Comparison of ENCODE assay signal across 9 cellular contexts in the genomic region with DNA sequence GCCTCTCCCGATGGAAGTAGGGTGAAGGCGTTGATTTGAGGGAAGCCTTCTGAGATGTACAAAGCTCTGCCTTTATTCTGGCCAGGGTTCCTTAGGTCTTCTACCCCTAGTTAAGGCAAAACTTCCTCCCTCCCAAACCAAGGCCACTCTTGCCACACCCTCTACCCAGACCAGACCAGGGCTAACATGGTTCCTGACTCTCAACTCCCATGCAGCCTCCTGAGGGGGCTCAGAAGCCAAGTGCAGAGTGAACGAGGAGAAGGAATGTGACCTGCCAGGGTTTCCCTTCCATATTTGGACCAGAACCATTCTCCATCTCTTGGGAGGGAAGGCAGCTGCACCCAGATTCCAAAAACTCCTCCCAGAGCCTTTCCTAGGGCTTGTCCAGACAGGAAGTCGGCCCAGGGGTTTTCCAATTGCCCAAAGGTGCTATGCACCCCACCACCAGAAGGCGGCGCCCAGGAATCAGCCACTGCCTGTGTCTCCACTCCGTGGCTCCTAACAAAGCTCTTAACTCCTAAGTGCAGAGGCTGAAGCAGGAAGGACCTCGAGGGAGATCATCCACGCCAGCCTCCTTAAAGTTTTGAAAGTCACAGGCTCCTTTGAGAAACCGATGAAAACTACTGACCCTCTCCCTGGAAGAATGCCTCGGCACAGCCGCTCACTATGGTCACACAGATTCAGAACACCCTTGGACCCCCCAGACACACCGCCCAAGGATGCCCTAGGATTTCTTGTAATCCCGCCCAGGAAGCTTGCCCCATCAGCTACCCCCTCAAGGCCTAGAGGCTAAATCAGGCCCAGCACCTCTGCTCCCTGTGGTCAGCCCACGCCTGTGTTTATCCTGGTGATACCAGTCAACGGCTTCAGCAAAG.
A peak's percentile ranks its signal among the peaks of the same experiment; 100 is the strongest.
DNase-seq lines count a peak whose midpoint lies in the region; ATAC-seq and TF ChIP-seq lines count a peak whose summit lies in the region.
"Had no signal": no experiment of that assay in that cellular context is flagged by ENCODE, and none has a peak within 500 bp of the region (broad histone marks: within the 10 kb centered on the region; RNA-seq: fewer than 3 reads in every experiment).

No MANE protein-coding gene starts in this region.

- ATAC-seq in activated T-cell treated with anti-CD3 and anti-CD28 coated beads, Interleukin-2, amount 50 U/mL, for 72 hours (replicated peaks in 1 of 2), result peak; percentile 58 to 75
- no peak for ATAC-seq in GM19328 (IDR thresholded peaks at IDR 0.05; ENCODE audit: unreplicated experiment)
- no peak for ATAC-seq in GM21619 (IDR thresholded peaks at IDR 0.05; ENCODE audit: unreplicated experiment)

- POLR2A ChIA-PET in PC-9 (lab: Charles Lee; ENCODE audit: unreplicated experiment), result no interaction called here

- no peaks in the 10 kb centered on the region for H4K20me1 ChIP-seq in PC-9 (ENCODE audit: insufficient read depth)

- no peaks in the 10 kb centered on the region for H3K4me1 ChIP-seq in PC-9 (replicated peaks; ENCODE audit: insufficient read depth)

- no peak overlapping the region for H2AFZ ChIP-seq in PC-9

- peak; percentile 90 for TF ChIP-seq CTCF in PC-9 (conservative IDR thresholded peaks at IDR 0.05)
- TF ChIP-seq CTCF in foreskin fibroblast (IDR thresholded peaks at IDR 0.05; ENCODE audit: low read depth, low read length), result peak; percentile 72

- H3K4me3 ChIP-seq in PC-9 (no peak overlapping the region), foreskin fibroblast (ENCODE audit: low read depth in 1 of 2, low read length in 2 of 2) (no peak overlapping the region)

- peaks cover 16% of the 10 kb centered on the region for H3K27me3 Mint-ChIP-seq in activated T-cell treated with anti-CD3 and anti-CD28 coated beads, Interleukin-2, amount 50 U/mL, for 72 hours (ENCODE audit: low read depth)

- H3K79me2 ChIP-seq in PC-9 (ENCODE audit: low read depth), result no peaks in the 10 kb centered on the region

- no peak overlapping the region for H3K4me2 ChIP-seq in PC-9

- no TSS peak for BruUV-seq in PC-9 (replicated peaks; lab: Mats Ljungman, UMichigan)

- no peaks in the 10 kb centered on the region for H3K27me3 ChIP-seq in PC-9 (ENCODE audit: insufficient read depth, low read depth)

- DNase-seq in DMS153 treated with DMSO at 0.1 percent for 48 hours (lab: John Stamatoyannopoulos, UW; ENCODE audit: unreplicated experiment) (peak; percentile 40), HPDE6-E6E7 (ENCODE audit: extremely low spot score) (peak; percentile 61), PC-9 (peak; percentile 44 to 74), foreskin fibroblast (peak; percentile 13 to 48), pulmonary artery endothelial cell (ENCODE audit: low read depth, low spot score) (peak; percentile 24)
- peak; percentile 67 to 82 for DNase-seq in activated T-cell treated with anti-CD3 and anti-CD28 coated beads, Interleukin-2, amount 50 U/mL, for 72 hours

- CTCF ChIA-PET in PC-9 (lab: Charles Lee), result interaction anchor here (0.5 kb wide), 1 partner anchor 641 kb away, joined by 6 read pairs; no protein-coding TSS in a partner anchor

- H3K27ac Mint-ChIP-seq in activated T-cell treated with anti-CD3 and anti-CD28 coated beads, Interleukin-2, amount 50 U/mL, for 72 hours, result no peak overlapping the region
- H3K27ac Mint-ChIP-seq: T-helper 1 cell treated with Interleukin-12 subunit alpha and Interleukin-12 subunit beta and Interleukin-4 antibody, amounts not matched to agents 30 μg/mL and 1 μg/mL, for 36 hours had no signal

- H3K9me3 ChIP-seq in PC-9 (ENCODE audit: insufficient read depth, low read depth), result no peaks in the 10 kb centered on the region

- peaks cover 11% of the 10 kb centered on the region for H3K4me1 Mint-ChIP-seq in activated T-cell treated with anti-CD3 and anti-CD28 coated beads, Interleukin-2, amount 50 U/mL, for 72 hours (ENCODE audit: low read depth)

- H3K4me3 Mint-ChIP-seq in activated T-cell treated with anti-CD3 and anti-CD28 coated beads, Interleukin-2, amount 50 U/mL, for 72 hours, result no peak overlapping the region
- H3K4me3 Mint-ChIP-seq: T-helper 1 cell treated with Interleukin-12 subunit alpha and Interleukin-12 subunit beta and Interleukin-4 antibody, amounts not matched to agents 30 μg/mL and 1 μg/mL, for 36 hours had no signal

- no peaks in the 10 kb centered on the region for H3K36me3 Mint-ChIP-seq in activated T-cell treated with anti-CD3 and anti-CD28 coated beads, Interleukin-2, amount 50 U/mL, for 72 hours (ENCODE audit: insufficient read depth in 2 of 2)

- H3K9me3 Mint-ChIP-seq in activated T-cell treated with anti-CD3 and anti-CD28 coated beads, Interleukin-2, amount 50 U/mL, for 72 hours, result no peaks in the 10 kb centered on the region
- H3K9me3 Mint-ChIP-seq: T-helper 1 cell treated with Interleukin-12 subunit alpha and Interleukin-12 subunit beta and Interleukin-4 antibody, amounts not matched to agents 30 μg/mL and 1 μg/mL, for 36 hours had no signal

- no peaks in the 10 kb centered on the region for H3K36me3 ChIP-seq in PC-9 (ENCODE audit: low read depth)

- H3K9me2 ChIP-seq in PC-9 (ENCODE audit: insufficient read depth), result no peaks in the 10 kb centered on the region

- H3K27ac ChIP-seq in PC-9, result no peak overlapping the region

- H3F3A ChIP-seq in PC-9 (ENCODE audit: insufficient read depth, low read depth), result no peaks in the 10 kb centered on the region

- intact Hi-C loops in PC-9 (cut with micrococcal nuclease; ENCODE audit: unreplicated experiment), result loop anchor here (1.0 to 5.0 kb wide), 3 partner anchors 160 to 674 kb away; a partner anchor contains a TSS

Comparison
In these comparisons a context has a peak if more than half of its experiments do, and no peak if none do; other contexts are left out.
1. DNase-seq: peak in every context shown above with its lines; median percentile 74 in activated T-cell treated with anti-CD3 and anti-CD28 coated beads, Interleukin-2, amount 50 U/mL, for 72 hours; 61 in HPDE6-E6E7; 59 in PC-9; 40 in DMS153 treated with DMSO at 0.1 percent for 48 hours; 30 in foreskin fibroblast; 24 in pulmonary artery endothelial cell.
2. ATAC-seq: peak in activated T-cell treated with anti-CD3 and anti-CD28 coated beads, Interleukin-2, amount 50 U/mL, for 72 hours (2 of 2); none in GM19328 (single experiment) and GM21619 (single experiment).